In genomic region chr5:67640011-67640410, GRCh38 we compare ENCODE assay signal across 21 cellular contexts.
A peak's percentile ranks its signal among the peaks of the same experiment; 100 is the strongest.
DNase-seq lines count a peak whose midpoint lies in the region; ATAC-seq and TF ChIP-seq lines count a peak whose summit lies in the region.
"Had no signal": no experiment of that assay in that cellular context is flagged by ENCODE, and none has a peak within 500 bp of the region (broad histone marks: within the 10 kb centered on the region; RNA-seq: fewer than 3 reads in every experiment).

No MANE protein-coding gene starts in this region.

- no peak for TF ChIP-seq POLR2A in adrenal gland (IDR thresholded peaks at IDR 0.05)

- H3K36me3 ChIP-seq in adrenal gland (replicated peaks in 1 of 2) (no peaks in the 10 kb centered on the region), left lung (no peaks in the 10 kb centered on the region)
- H3K36me3 ChIP-seq: neutrophil, tibial artery had no signal

- H3K9me3 ChIP-seq in adrenal gland (replicated peaks in 1 of 3) (no peaks in the 10 kb centered on the region), left lung (peaks cover 0 to 7% of the 10 kb centered on the region in 2 donors)
- H3K9me3 ChIP-seq: neutrophil had no signal

- H3K27ac ChIP-seq in adrenal gland (peak overlapping the region in 1 of 5 donors; percentile 20), left lung (no peak overlapping the region)
- H3K27ac ChIP-seq: neutrophil had no signal

- peaks cover 18% of the 10 kb centered on the region for H3K4me1 Mint-ChIP-seq in nephron
- H3K4me1 Mint-ChIP-seq: activated T-helper 17 cell treated with anti-CD3 and anti-CD28 coated beads, Interleukin-2, amount 50 U/mL, for 72 hours; immature natural killer cell; memory B cell had no signal

- H3K4me3 Mint-ChIP-seq in nephron = no peak overlapping the region
- H3K4me3 Mint-ChIP-seq: activated CD8-positive, alpha-beta T cell treated with anti-CD3 and anti-CD28 coated beads for 36 hours; activated T-helper 17 cell treated with anti-CD3 and anti-CD28 coated beads, Interleukin-2, amount 50 U/mL, for 72 hours; immature natural killer cell; memory B cell had no signal

- peak overlapping the region in 2 of 3 experiments; percentile 39 to 52 for H3K27ac Mint-ChIP-seq in nephron
- H3K27ac Mint-ChIP-seq: activated CD8-positive, alpha-beta T cell treated with anti-CD3 and anti-CD28 coated beads for 36 hours; activated T-helper 17 cell treated with anti-CD3 and anti-CD28 coated beads, Interleukin-2, amount 50 U/mL, for 72 hours; immature natural killer cell; memory B cell had no signal

- DNase-seq in DMS 273 (lab: John Stamatoyannopoulos, UW; ENCODE audit: unreplicated experiment) = peak; percentile 93
- DNase-seq in NCI-H1694 treated with DMSO at 0.1 percent for 48 hours (lab: John Stamatoyannopoulos, UW) = peak; percentile 77
- peak; percentile 60 for DNase-seq in cerebellar cortex (ENCODE audit: low spot score)
- no peak for DNase-seq in SK-N-DZ (ENCODE audit: low spot score)
- DNase-seq in adrenal gland = no peak
- no peak for DNase-seq in NCI-H510A treated with DMSO at 0.1 percent for 48 hours (lab: John Stamatoyannopoulos, UW)
- DNase-seq in left lung = no peak
- DNase-seq: activated CD8-positive, alpha-beta T cell treated with anti-CD3 and anti-CD28 coated beads for 36 hours; amniotic stem cell; COR-L47; H7; immature natural killer cell; NCI-H510A; stimulated activated CD4-positive, alpha-beta T cell treated with anti-CD3 and anti-CD28 coated beads, Interleukin-4, amount 100 ng/mL, for 1 hour; stimulated activated CD8-positive, alpha-beta memory T cell treated with anti-CD3 and anti-CD28 coated beads, Interleukin-4, amount 100 ng/mL, for 48 hours; SW 1271; tibial artery had no signal

- H3K27me3 Mint-ChIP-seq in nephron (ENCODE audit: low read depth) = no peaks in the 10 kb centered on the region
- H3K27me3 Mint-ChIP-seq: activated CD8-positive, alpha-beta T cell treated with anti-CD3 and anti-CD28 coated beads for 36 hours had no signal

- H3K36me3 Mint-ChIP-seq in nephron (ENCODE audit: low read depth) = peaks cover 9% of the 10 kb centered on the region
- H3K36me3 Mint-ChIP-seq: memory B cell had no signal

- 31 to 58% (median 50%) methylated on average over 2 of the region's 2 CpGs for WGBS in adrenal gland, 4 donors

- peaks cover 19% of the 10 kb centered on the region for H3K9me3 Mint-ChIP-seq in nephron
- H3K9me3 Mint-ChIP-seq: memory B cell had no signal

- H3K4me3 ChIP-seq in adrenal gland = no peak overlapping the region
- H3K4me3 ChIP-seq in left lung = no peak overlapping the region
- H3K4me3 ChIP-seq: tibial artery had no signal

- TF ChIP-seq CTCF in nephron (IDR thresholded peaks at IDR 0.05; ENCODE audit: unreplicated experiment in 3 of 3) = no peak
- TF ChIP-seq CTCF in adrenal gland (IDR thresholded peaks at IDR 0.05) = no peak
- no peak for TF ChIP-seq CTCF in left lung (IDR thresholded peaks at IDR 0.05)

- H3K4me1 ChIP-seq in adrenal gland (replicated peaks in 1 of 2) (no peaks in the 10 kb centered on the region), left lung (no peaks in the 10 kb centered on the region)

- intact Hi-C loops in adrenal gland (cut with DNase I) = no loop called here
- intact Hi-C loops in left lung (cut with DNase I) = no loop called here

- no peak for ATAC-seq in left lung
- ATAC-seq: activated CD8-positive, alpha-beta T cell treated with anti-CD3 and anti-CD28 coated beads for 36 hours; activated T-helper 17 cell treated with anti-CD3 and anti-CD28 coated beads, Interleukin-2, amount 50 U/mL, for 72 hours had no signal

- no peaks in the 10 kb centered on the region for H3K27me3 ChIP-seq in adrenal gland
- no peaks in the 10 kb centered on the region for H3K27me3 ChIP-seq in left lung
- H3K27me3 ChIP-seq: neutrophil, tibial artery had no signal

Comparison
In these comparisons a context has a peak if more than half of its experiments do, and no peak if none do; other contexts are left out.
1. DNase-seq: peak in DMS 273 (single experiment), NCI-H1694 treated with DMSO at 0.1 percent for 48 hours (single experiment) and cerebellar cortex (single experiment); none in SK-N-DZ (single experiment), adrenal gland (0 of 7), NCI-H510A treated with DMSO at 0.1 percent for 48 hours (single experiment) and left lung (0 of 2).